8 cellular contexts compared by ENCODE assay signal in the genomic region with DNA sequence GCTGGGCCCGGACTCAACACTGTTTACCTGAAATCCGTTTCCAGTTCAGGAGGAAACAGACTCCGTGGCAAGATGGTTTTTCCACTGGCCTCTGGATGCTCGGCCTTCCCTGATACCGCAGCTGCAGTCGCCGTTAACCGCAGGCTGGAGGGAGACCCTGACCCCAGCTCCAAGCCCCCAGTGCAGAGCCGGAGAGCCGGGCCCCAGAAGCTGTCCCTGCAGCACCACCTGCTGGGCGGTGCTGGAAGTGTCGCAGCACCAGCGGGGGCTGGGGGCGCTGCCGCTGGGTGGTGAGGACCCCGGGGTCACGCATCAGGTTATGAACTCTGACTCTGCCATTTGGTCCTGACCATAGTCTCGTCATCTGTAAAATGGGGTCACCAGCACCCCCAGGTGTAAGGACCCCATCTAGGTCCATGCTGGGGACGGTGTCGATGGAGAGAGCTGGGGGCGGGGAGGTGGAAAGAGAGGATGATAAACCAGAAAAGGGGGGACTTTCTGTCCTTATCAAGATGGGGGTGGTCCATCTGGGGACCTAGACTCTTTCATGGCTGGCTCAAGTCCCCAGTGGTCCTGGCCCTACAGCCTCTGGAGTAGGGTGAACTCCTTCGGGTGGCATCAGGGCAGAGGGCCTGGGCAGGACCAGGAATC. TPM values are rescaled to one million over a fixed set of nuclear protein-coding genes. Genes with fewer than 3 reads are reported as not detected.
DNase-seq lines count a peak whose midpoint lies in the region; ATAC-seq and TF ChIP-seq lines count a peak whose summit lies in the region.

No MANE protein-coding gene starts in this region.

- CTCF ChIA-PET in mammary epithelial cell (lab: Charles Lee; ENCODE audit: low non-redundant PET) = interaction anchor here (0.6 to 1.7 kb wide), 5 partner anchors 8 to 159 kb away, joined by 3 to 12 read pairs (median 3); no protein-coding TSS in a partner anchor

- dilution Hi-C loops in mammary epithelial cell (cut with HindIII; ENCODE audit: low sequenced_read_pairs) = loop anchor here (5.0 kb wide), 1 partner anchor 40 kb away; no protein-coding TSS in a partner anchor

- H2AFZ ChIP-seq in mammary epithelial cell (ENCODE audit: low read depth, low read length) (no peak overlapping the region), mesenchymal stem cell (ENCODE audit: low read depth, low read length) (no peak overlapping the region)

- no peak overlapping the region for H3K18ac ChIP-seq in mesenchymal stem cell (ENCODE audit: low read depth in 1 of 2, low read length in 2 of 2)

- no peak overlapping the region for H2BK15ac ChIP-seq in mesenchymal stem cell (ENCODE audit: low read depth, poor library complexity, severe bottlenecking)

- peak; percentile 63 for ATAC-seq in SK-N-SH treated with all-trans-retinoic acid at 6 μM for 48 hours

- H3K4me1 ChIP-seq in mammary epithelial cell (ENCODE audit: insufficient read depth, low read length) (no peaks in the 10 kb centered on the region), mesenchymal stem cell (ENCODE audit: control insufficient read depth, insufficient read depth, low read depth, low read length) (peaks cover 7% of the 10 kb centered on the region), uterus (no peaks in the 10 kb centered on the region)

- DNase-seq in DMS 273 (lab: John Stamatoyannopoulos, UW; ENCODE audit: unreplicated experiment) = peak; percentile 64
- DNase-seq in DMS 273 treated with DMSO at 0.1 percent for 48 hours (lab: John Stamatoyannopoulos, UW) = no peak
- no peak for DNase-seq in mammary epithelial cell
- DNase-seq in mesenchymal stem cell = peak; percentile 3
- no peak for DNase-seq in uterus
- DNase-seq in lower leg skin (ENCODE audit: low spot score in 2 of 2) = no peak
- no peak for DNase-seq in OCI-M2 (lab: John Stamatoyannopoulos, UW; ENCODE audit: unreplicated experiment)

- intact Hi-C loops in mammary epithelial cell (cut with micrococcal nuclease) = loop anchor here (1.0 to 5.0 kb wide), 3 partner anchors 73 to 325 kb away; no protein-coding TSS in a partner anchor
- intact Hi-C loops in uterus (cut with DNase I; ENCODE audit: low total_unique reads) = no loop called here
- intact Hi-C loops in lower leg skin (cut with DNase I; ENCODE audit: low total_unique reads) = loop anchor here (10.0 kb wide), 1 partner anchor 67 kb away; no protein-coding TSS in a partner anchor

- no peak overlapping the region for H3K4me3 ChIP-seq in mammary epithelial cell (replicated peaks in 1 of 3; ENCODE audit: insufficient read depth in 1 of 3, low read depth in 2 of 3, low read length in 3 of 3)
- H3K4me3 ChIP-seq in mesenchymal stem cell (ENCODE audit: insufficient read depth in 1 of 2, low read depth in 1 of 2, low read length in 2 of 2) = no peak overlapping the region
- no peak overlapping the region for H3K4me3 ChIP-seq in uterus
- no peak overlapping the region for H3K4me3 ChIP-seq in lower leg skin (ENCODE audit: low read depth, poor library complexity, severe bottlenecking)

- H3K4me2 ChIP-seq in mammary epithelial cell (ENCODE audit: insufficient read depth, low read depth, low read length) = no peak overlapping the region
- no peak overlapping the region for H3K4me2 ChIP-seq in mesenchymal stem cell (ENCODE audit: low read length, poor library complexity, severe bottlenecking)

- H3K9ac ChIP-seq in mammary epithelial cell (ENCODE audit: insufficient read depth, low read length) (no peak overlapping the region), mesenchymal stem cell (ENCODE audit: low read length) (no peak overlapping the region)

- H3K4ac ChIP-seq in mesenchymal stem cell (ENCODE audit: low read depth in 1 of 2, low read length in 2 of 2) = no peak overlapping the region

- H3K79me2 ChIP-seq in mammary epithelial cell (ENCODE audit: insufficient read depth, low read length) = no peaks in the 10 kb centered on the region

- H2BK5ac ChIP-seq in mesenchymal stem cell (ENCODE audit: low read depth, low read length, poor library complexity, severe bottlenecking) = no peak overlapping the region

- H3K36me3 ChIP-seq in mammary epithelial cell (ENCODE audit: insufficient read depth, low read length) (no peaks in the 10 kb centered on the region), mesenchymal stem cell (ENCODE audit: control insufficient read depth in 1 of 2, insufficient read depth in 2 of 2, low read depth in 1 of 2, low read length in 2 of 2) (no peaks in the 10 kb centered on the region), uterus (no peaks in the 10 kb centered on the region)

- in situ Hi-C loops in mammary epithelial cell (cut with MboI; ENCODE audit: low sequenced_read_pairs in 2 of 2) = no loop called here

- no peak overlapping the region for H2AK5ac ChIP-seq in mesenchymal stem cell (ENCODE audit: low read length, severe bottlenecking)

- peaks cover 7% of the 10 kb centered on the region for H3K9me3 ChIP-seq in mammary epithelial cell (replicated peaks; ENCODE audit: insufficient read depth, low read length)
- peaks cover 17% of the 10 kb centered on the region for H3K9me3 ChIP-seq in mesenchymal stem cell (ENCODE audit: control insufficient read depth, low read length)
- no peaks in the 10 kb centered on the region for H3K9me3 ChIP-seq in uterus

- H3K27ac ChIP-seq in mammary epithelial cell (ENCODE audit: insufficient read depth, low read depth, low read length) (no peak overlapping the region), mesenchymal stem cell (ENCODE audit: low read length, poor library complexity, severe bottlenecking) (no peak overlapping the region), uterus (no peak overlapping the region)

- no peak overlapping the region for H4K91ac ChIP-seq in mesenchymal stem cell (ENCODE audit: low read length)

- TF ChIP-seq POLR2A in uterus (IDR thresholded peaks at IDR 0.05) (no peak), lower leg skin (IDR thresholded peaks at IDR 0.05) (no peak)

- no peak overlapping the region for H2BK12ac ChIP-seq in mesenchymal stem cell (ENCODE audit: low read length in 2 of 2)

- H3K27me3 ChIP-seq in mammary epithelial cell (ENCODE audit: insufficient read depth, low read length) (peaks cover 5% of the 10 kb centered on the region), mesenchymal stem cell (ENCODE audit: control insufficient read depth in 1 of 2, insufficient read depth in 1 of 2, low read length in 2 of 2) (peaks cover 28 to 42% of the 10 kb centered on the region in 2 experiments), uterus (peaks cover 0 to 5% of the 10 kb centered on the region in 2 donors)

- no peak overlapping the region for H3K14ac ChIP-seq in mesenchymal stem cell (ENCODE audit: low read length in 2 of 2)

- no peaks in the 10 kb centered on the region for H4K20me1 ChIP-seq in mammary epithelial cell (ENCODE audit: insufficient read depth, low read length)

- no peak overlapping the region for H2BK120ac ChIP-seq in mesenchymal stem cell (ENCODE audit: low read depth, low read length)

- peak; percentile 85 to 91 for TF ChIP-seq CTCF in mammary epithelial cell (conservative IDR thresholded peaks at IDR 0.05 in 1 of 2, IDR thresholded peaks at IDR 0.05 in 1 of 2; ENCODE audit: extremely low read depth in 1 of 2, insufficient read depth in 1 of 2, low read depth in 1 of 2, low read length in 2 of 2)
- TF ChIP-seq CTCF in uterus (IDR thresholded peaks at IDR 0.05) = peak; percentile 41 to 78 (median 54)
- TF ChIP-seq CTCF in lower leg skin (IDR thresholded peaks at IDR 0.05) = peak in 1 of 3 donors; percentile 57

- WGBS in mammary epithelial cell (ENCODE audit: low coverage, missing lambda C conversion rate) = 35% methylated on average over 12 of the region's 22 CpGs
- WGBS in mesenchymal stem cell = 24% methylated on average over 22 of the region's 22 CpGs
- WGBS in lower leg skin, 2 donors = 21 to 22% methylated on average over 14 to 22 of the region's 22 CpGs

- no peak overlapping the region for H3K23ac ChIP-seq in mesenchymal stem cell (ENCODE audit: low read length in 2 of 2)

- H3K79me1 ChIP-seq in mesenchymal stem cell (replicated peaks; ENCODE audit: low read length, poor library complexity, severe bottlenecking) = no peaks in the 10 kb centered on the region

- no TSS peak for BruUV-seq in mammary epithelial cell (replicated peaks; lab: Mats Ljungman, UMichigan)

- no peak overlapping the region for H4K8ac ChIP-seq in mesenchymal stem cell (ENCODE audit: low read length)

TF ChIP-seq in SK-N-SH treated with all-trans-retinoic acid at 6 μM for 48 hours, 23 proteins besides CTCF, POLR2A, EP300 and RAD21 (continues in another document):
- TF ChIP-seq TOX (CRISPR knock-in tag; IDR thresholded peaks at IDR 0.05; ENCODE audit: borderline replicate concordance) (no peak), RARB (CRISPR knock-in tag; IDR thresholded peaks at IDR 0.05) (no peak), ZNF70 (CRISPR knock-in tag; IDR thresholded peaks at IDR 0.05) (no peak), ESRRG (CRISPR knock-in tag; IDR thresholded peaks at IDR 0.05) (no peak), PPARA (CRISPR knock-in tag; IDR thresholded peaks at IDR 0.05; ENCODE audit: borderline replicate concordance) (no peak), ZFP3 (CRISPR knock-in tag; IDR thresholded peaks at IDR 0.05) (no peak)
- TF ChIP-seq, protein P1, sequence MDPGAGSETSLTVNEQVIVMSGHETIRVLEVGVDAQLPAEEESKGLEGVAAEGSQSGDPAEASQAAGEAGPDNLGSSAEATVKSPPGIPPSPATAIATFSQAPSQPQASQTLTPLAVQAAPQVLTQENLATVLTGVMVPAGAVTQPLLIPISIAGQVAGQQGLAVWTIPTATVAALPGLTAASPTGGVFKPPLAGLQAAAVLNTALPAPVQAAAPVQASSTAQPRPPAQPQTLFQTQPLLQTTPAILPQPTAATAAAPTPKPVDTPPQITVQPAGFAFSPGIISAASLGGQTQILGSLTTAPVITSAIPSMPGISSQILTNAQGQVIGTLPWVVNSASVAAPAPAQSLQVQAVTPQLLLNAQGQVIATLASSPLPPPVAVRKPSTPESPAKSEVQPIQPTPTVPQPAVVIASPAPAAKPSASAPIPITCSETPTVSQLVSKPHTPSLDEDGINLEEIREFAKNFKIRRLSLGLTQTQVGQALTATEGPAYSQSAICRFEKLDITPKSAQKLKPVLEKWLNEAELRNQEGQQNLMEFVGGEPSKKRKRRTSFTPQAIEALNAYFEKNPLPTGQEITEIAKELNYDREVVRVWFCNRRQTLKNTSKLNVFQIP (CRISPR knock-in tag; IDR thresholded peaks at IDR 0.05; ENCODE audit: borderline replicate concordance, low read depth) = no peak

RNA-seq across cellular contexts. Expression of a gene that starts 20.8 kb away (rescaled TPM):
- total RNA-seq in mammary epithelial cell (not detected), uterus (1 to 10 TPM in 1 of 4 donors, under 1 TPM in 1, not detected in 2; 0.21 to 1.5 TPM), lower leg skin (under 1 TPM in 1 of 4 donors, not detected in 3; 0.13 TPM)
- polyA plus RNA-seq in mammary epithelial cell = not detected
- polyA minus RNA-seq in mammary epithelial cell = not detected
- polyA plus RNA-seq in mesenchymal stem cell (2013, experiment 1 of 2) = not detected
- not detected for polyA plus RNA-seq in mesenchymal stem cell (2013, experiment 2 of 2)

Comparison
In these comparisons a context has a peak if more than half of its experiments do, and no peak if none do; other contexts are left out.
1. DNase-seq: peak in DMS 273 (single experiment) and mesenchymal stem cell (single experiment); none in DMS 273 treated with DMSO at 0.1 percent for 48 hours (single experiment), mammary epithelial cell (single experiment), uterus (0 of 2), lower leg skin (0 of 2) and OCI-M2 (single experiment).